14 cellular contexts compared by ENCODE assay signal in the genomic region with DNA sequence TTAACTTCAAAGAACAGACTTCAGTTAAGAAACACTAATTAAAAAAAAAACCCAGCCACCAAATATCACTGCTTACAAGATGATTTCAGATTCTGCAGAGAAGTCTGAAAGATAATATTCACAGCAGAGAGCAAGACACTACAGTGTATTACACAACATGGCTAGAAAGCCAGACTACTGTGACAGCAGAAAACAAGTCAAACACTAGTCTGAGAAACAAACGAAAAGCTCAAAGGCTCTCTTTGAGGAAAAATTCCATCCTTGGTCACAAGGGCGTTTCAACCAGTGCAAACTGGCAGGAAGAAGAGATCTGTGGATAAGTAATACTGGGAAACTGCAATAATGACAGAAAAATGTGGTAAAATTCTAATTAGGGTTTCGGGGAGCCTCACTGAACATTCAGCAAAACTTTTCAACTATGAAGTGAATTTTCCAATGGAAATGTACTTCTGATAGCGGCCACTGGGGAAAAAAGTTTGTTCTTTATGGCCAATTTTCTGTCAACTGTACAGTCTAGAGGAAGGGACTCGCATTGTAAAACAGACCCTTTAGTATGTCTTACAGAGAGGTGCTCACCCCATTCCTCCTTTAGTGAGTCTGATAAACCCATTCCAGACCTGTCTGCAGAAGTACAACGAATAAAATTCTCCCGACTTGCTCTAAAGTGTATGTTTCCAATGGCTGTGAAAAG. TPM values are rescaled to one million over a fixed set of nuclear protein-coding genes. Genes with fewer than 3 reads are reported as not detected.
DNase-seq lines count a peak whose midpoint lies in the region; ATAC-seq and TF ChIP-seq lines count a peak whose summit lies in the region.
"Had no signal": no experiment of that assay in that cellular context is flagged by ENCODE, and none has a peak within 500 bp of the region (broad histone marks: within the 10 kb centered on the region; RNA-seq: fewer than 3 reads in every experiment).

No MANE protein-coding gene starts in this region.

- in situ Hi-C loops in transverse colon (cut with MboI; ENCODE audit: low pct_ligation_motif_present in 1 of 4, low pct_unique_long_range_greater_than_20kb in 1 of 4, low sequenced_read_pairs in 3 of 4): no loop called here

- H3K4me3 ChIP-seq in right atrium auricular region (no peak overlapping the region), choroid plexus epithelial cell (ENCODE audit: low read depth, low read length) (no peak overlapping the region), mesenchymal stem cell (ENCODE audit: insufficient read depth in 1 of 2, low read depth in 1 of 2, low read length in 2 of 2) (no peak overlapping the region), transverse colon (no peak overlapping the region), lower leg skin (ENCODE audit: low read depth, poor library complexity, severe bottlenecking) (no peak overlapping the region)
- no peak overlapping the region for H3K4me3 ChIP-seq in CD4-positive, alpha-beta memory T cell (ENCODE audit: low read length in 2 of 2)

- CTCF ChIA-PET in CD4-positive, alpha-beta memory T cell (lab: Charles Lee; ENCODE audit: partially characterized antibody): no interaction called here

- H3K4me1 ChIP-seq in right atrium auricular region (no peaks in the 10 kb centered on the region), mesenchymal stem cell (ENCODE audit: control insufficient read depth, insufficient read depth, low read depth, low read length) (peaks cover 10% of the 10 kb centered on the region), transverse colon (no peaks in the 10 kb centered on the region)
- H3K4me1 ChIP-seq in CD4-positive, alpha-beta memory T cell (ENCODE audit: insufficient read depth, low read length): peaks cover 6% of the 10 kb centered on the region

- no peak overlapping the region for H4K8ac ChIP-seq in mesenchymal stem cell (ENCODE audit: low read length)

- no peaks in the 10 kb centered on the region for H3K27me3 ChIP-seq in right atrium auricular region
- H3K27me3 ChIP-seq in mesenchymal stem cell (ENCODE audit: control insufficient read depth in 1 of 2, insufficient read depth in 1 of 2, low read length in 2 of 2): no peaks in the 10 kb centered on the region
- no peaks in the 10 kb centered on the region for H3K27me3 ChIP-seq in transverse colon
- no peaks in the 10 kb centered on the region for H3K27me3 ChIP-seq in CD4-positive, alpha-beta memory T cell (ENCODE audit: insufficient read depth, low read length)

- H3K18ac ChIP-seq in mesenchymal stem cell (ENCODE audit: low read depth in 1 of 2, low read length in 2 of 2): no peak overlapping the region

- no peak overlapping the region for H3K4me2 ChIP-seq in mesenchymal stem cell (ENCODE audit: low read length, poor library complexity, severe bottlenecking)

- H3K9ac ChIP-seq in mesenchymal stem cell (ENCODE audit: low read length): no peak overlapping the region

- intact Hi-C loops in Right ventricle myocardium superior (cut with DNase I): no loop called here
- intact Hi-C loops in transverse colon (cut with DNase I; ENCODE audit: low total_unique reads): no loop called here
- intact Hi-C loops in CD4-positive, alpha-beta memory T cell (cut with micrococcal nuclease): no loop called here
- intact Hi-C loops in lower leg skin (cut with DNase I; ENCODE audit: low total_unique reads): no loop called here

- DNase-seq in Right ventricle myocardium superior (no peak), right atrium auricular region (ENCODE audit: low spot score) (no peak), choroid plexus epithelial cell (ENCODE audit: low read depth) (peak; percentile 35), mesenchymal stem cell (peak; percentile 58), transverse colon (no peak), dermis blood vessel endothelial cell (no peak), lower leg skin (ENCODE audit: low spot score in 2 of 2) (no peak)
- no peak for DNase-seq in CD4-positive, alpha-beta memory T cell
- DNase-seq: DMS79; erythroblast; H9; naive thymus-derived CD8-positive, alpha-beta T cell had no signal

- H2BK12ac ChIP-seq in mesenchymal stem cell (ENCODE audit: low read length in 2 of 2): no peak overlapping the region

- H3K27ac Mint-ChIP-seq in CD4-positive, alpha-beta memory T cell: peak overlapping the region in 2 of 7 donors; percentile 32 to 62
- H3K27ac Mint-ChIP-seq: H9, IgD-negative memory B cell had no signal

- no peaks in the 10 kb centered on the region for H3K36me3 ChIP-seq in right atrium auricular region
- H3K36me3 ChIP-seq in mesenchymal stem cell (ENCODE audit: control insufficient read depth in 1 of 2, insufficient read depth in 2 of 2, low read depth in 1 of 2, low read length in 2 of 2): peaks cover 6 to 54% of the 10 kb centered on the region in 2 experiments
- H3K36me3 ChIP-seq in transverse colon: peaks cover 0 to 21% (median 0%) of the 10 kb centered on the region in 4 donors
- H3K36me3 ChIP-seq in CD4-positive, alpha-beta memory T cell (ENCODE audit: insufficient read depth, low read length): peaks cover 3% of the 10 kb centered on the region

- no peak overlapping the region for H3K14ac ChIP-seq in mesenchymal stem cell (ENCODE audit: low read length in 2 of 2)

- POLR2A ChIA-PET in CD4-positive, alpha-beta memory T cell (lab: Charles Lee; ENCODE audit: partially characterized antibody): no interaction called here

- no peaks in the 10 kb centered on the region for H3K9me3 ChIP-seq in right atrium auricular region
- no peaks in the 10 kb centered on the region for H3K9me3 ChIP-seq in mesenchymal stem cell (ENCODE audit: control insufficient read depth, low read length)
- no peaks in the 10 kb centered on the region for H3K9me3 ChIP-seq in transverse colon
- H3K9me3 ChIP-seq in CD4-positive, alpha-beta memory T cell (ENCODE audit: control insufficient read depth in 1 of 2, low read length in 2 of 2): no peaks in the 10 kb centered on the region

- TF ChIP-seq CTCF in right atrium auricular region (IDR thresholded peaks at IDR 0.05) (no peak), choroid plexus epithelial cell (conservative IDR thresholded peaks at IDR 0.05; ENCODE audit: low read depth, low read length) (peak; percentile 23), transverse colon (IDR thresholded peaks at IDR 0.05) (peak in 3 of 5 experiments; percentile 5 to 23 (median 14)), lower leg skin (IDR thresholded peaks at IDR 0.05) (no peak)

- H3K23ac ChIP-seq in mesenchymal stem cell (ENCODE audit: low read length in 2 of 2): no peak overlapping the region

- H3K36me3 Mint-ChIP-seq in CD4-positive, alpha-beta memory T cell: peaks cover 23 to 56% of the 10 kb centered on the region in 2 donors

- no peak for TF ChIP-seq EP300 in transverse colon (IDR thresholded peaks at IDR 0.05; ENCODE audit: low read depth)

- no peak overlapping the region for H3K4me3 Mint-ChIP-seq in CD4-positive, alpha-beta memory T cell
- H3K4me3 Mint-ChIP-seq: H9; IgD-negative memory B cell; naive thymus-derived CD8-positive, alpha-beta T cell had no signal

- ATAC-seq in Right ventricle myocardium superior (ENCODE audit: poor library complexity): peak; percentile 61
- ATAC-seq: naive thymus-derived CD8-positive, alpha-beta T cell; Panc1 had no signal

- H3K27me3 Mint-ChIP-seq in CD4-positive, alpha-beta memory T cell: no peaks in the 10 kb centered on the region
- H3K27me3 Mint-ChIP-seq: IgD-negative memory B cell; naive thymus-derived CD8-positive, alpha-beta T cell had no signal

- no peak overlapping the region for H3K4ac ChIP-seq in mesenchymal stem cell (ENCODE audit: low read depth in 1 of 2, low read length in 2 of 2)

- no peak overlapping the region for H2BK120ac ChIP-seq in mesenchymal stem cell (ENCODE audit: low read depth, low read length)

- no peak overlapping the region for H2BK5ac ChIP-seq in mesenchymal stem cell (ENCODE audit: low read depth, low read length, poor library complexity, severe bottlenecking)

- H2BK15ac ChIP-seq in mesenchymal stem cell (ENCODE audit: low read depth, poor library complexity, severe bottlenecking): no peak overlapping the region

- no peak overlapping the region for H2AK5ac ChIP-seq in mesenchymal stem cell (ENCODE audit: low read length, severe bottlenecking)

- H2AFZ ChIP-seq in mesenchymal stem cell (ENCODE audit: low read depth, low read length): no peak overlapping the region

- no peak for TF ChIP-seq POLR2A in transverse colon (IDR thresholded peaks at IDR 0.05)
- TF ChIP-seq POLR2A in lower leg skin (IDR thresholded peaks at IDR 0.05): no peak

- no peak overlapping the region for H4K91ac ChIP-seq in mesenchymal stem cell (ENCODE audit: low read length)

- H3K27ac ChIP-seq in right atrium auricular region (peak overlapping the region in 1 of 2 donors; percentile 5), mesenchymal stem cell (ENCODE audit: low read length, poor library complexity, severe bottlenecking) (no peak overlapping the region), transverse colon (no peak overlapping the region)
- no peak overlapping the region for H3K27ac ChIP-seq in CD4-positive, alpha-beta memory T cell (ENCODE audit: low read depth, low read length)

- H3K4me1 Mint-ChIP-seq in CD4-positive, alpha-beta memory T cell: peaks cover 6 to 22% (median 15%) of the 10 kb centered on the region in 4 donors

- 89% methylated on average over 6 of the region's 7 CpGs for WGBS in mesenchymal stem cell
- 88 to 90% methylated on average over 7 of the region's 7 CpGs for WGBS in transverse colon (ENCODE audit: low coverage in 1 of 2), 2 donors
- WGBS in lower leg skin, 2 donors: 83 to 84% methylated on average over 7 of the region's 7 CpGs

- H3K9me3 Mint-ChIP-seq in CD4-positive, alpha-beta memory T cell: peaks cover 0 to 2% (median 0%) of the 10 kb centered on the region in 8 donors
- H3K9me3 Mint-ChIP-seq: H9; IgD-negative memory B cell; naive thymus-derived CD8-positive, alpha-beta T cell had no signal

- peaks cover 16% of the 10 kb centered on the region for H3K79me1 ChIP-seq in mesenchymal stem cell (replicated peaks; ENCODE audit: low read length, poor library complexity, severe bottlenecking)

RNA-seq across cellular contexts. Expression of gene ACADS, which starts 50.4 kb away (rescaled TPM):
- total RNA-seq in Right ventricle myocardium superior (113 TPM), right atrium auricular region (10 to 100 TPM; 58.6 to 92.6 TPM), transverse colon (100 to 1,000 TPM; 224 to 338 (median 297) TPM), dermis blood vessel endothelial cell (24.7 and 31.0 TPM in 2 replicates), lower leg skin (10 to 100 TPM; 21.3 to 37.1 (median 29.1) TPM)
- 3.6 TPM for polyA plus RNA-seq in mesenchymal stem cell (2013, experiment 1 of 2)
- 3.7 TPM for polyA plus RNA-seq in mesenchymal stem cell (2013, experiment 2 of 2)
- total RNA-seq in CD4-positive, alpha-beta memory T cell: 10 to 100 TPM; 14.9 to 17.1 TPM
- 10 to 100 TPM; 19.2 to 29.9 TPM for polyA plus RNA-seq in CD4-positive, alpha-beta memory T cell

Comparison
In these comparisons a context has a peak if more than half of its experiments do, and no peak if none do; other contexts are left out.
1. DNase-seq: peak in choroid plexus epithelial cell (single experiment) and mesenchymal stem cell (single experiment); none in Right ventricle myocardium superior (single experiment), right atrium auricular region (single experiment), transverse colon (single experiment), dermis blood vessel endothelial cell (single experiment), CD4-positive, alpha-beta memory T cell (0 of 5) and lower leg skin (0 of 2).
2. CTCF ChIP-seq: peak in choroid plexus epithelial cell (single experiment) and transverse colon (3 of 5); none in right atrium auricular region (0 of 2) and lower leg skin (0 of 3).